ENCODE assay signal across 17 cellular contexts in the genomic region with DNA sequence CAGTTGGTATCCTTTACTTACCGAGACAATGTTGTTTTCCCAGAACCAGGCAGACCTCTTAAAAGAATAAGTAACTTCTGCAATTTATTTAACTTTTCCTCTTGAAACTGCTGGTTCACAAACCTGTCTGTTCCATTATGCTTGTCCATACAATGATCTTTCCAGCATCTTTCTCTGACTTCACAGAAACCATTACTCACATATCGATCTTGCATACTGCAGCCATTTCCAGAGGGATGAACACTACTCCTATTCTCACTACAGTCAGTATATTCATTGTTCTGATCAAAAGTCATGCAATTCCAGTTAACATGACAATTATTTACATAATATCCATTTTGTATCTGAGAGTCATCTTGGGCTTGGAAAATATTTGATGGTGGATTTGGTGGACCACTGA. TPM values are rescaled to one million over a fixed set of nuclear protein-coding genes. Genes with fewer than 3 reads are reported as not detected.
A peak's percentile ranks its signal among the peaks of the same experiment; 100 is the strongest.
DNase-seq lines count a peak whose midpoint lies in the region; ATAC-seq, FAIRE-seq and TF ChIP-seq lines count a peak whose summit lies in the region.
"Had no signal": no experiment of that assay in that cellular context is flagged by ENCODE, and none has a peak within 500 bp of the region (broad histone marks: within the 10 kb centered on the region; RNA-seq: fewer than 3 reads in every experiment).

No MANE protein-coding gene starts in this region.

- H4K20me1 ChIP-seq in IMR-90 (ENCODE audit: insufficient read depth, low read length), result peaks cover 18% of the 10 kb centered on the region; the same call in 1 of the 2 replicates
- 0 out of 2 replicates have a peak, but pooled peaks cover 3% of the 10 kb centered on the region for H4K20me1 ChIP-seq in GM12878 (ENCODE audit: control insufficient read depth, insufficient read depth)
- H4K20me1 ChIP-seq in neural cell (ENCODE audit: insufficient read depth), result no peaks in the 10 kb centered on the region

- TF ChIP-seq CTCF in IMR-90 (conservative IDR thresholded peaks at IDR 0.05; ENCODE audit: low read depth, low read length) (no peak), GM12878 (IDR thresholded peaks at IDR 0.05 in 2 of 3, conservative IDR thresholded peaks at IDR 0.05 in 1 of 3; ENCODE audit: control insufficient read depth in 2 of 3, extremely low read depth in 1 of 3, insufficient read depth in 1 of 3, low read depth in 3 of 3, low read length in 3 of 3) (no peak), neural cell (IDR thresholded peaks at IDR 0.05; ENCODE audit: poor library complexity, severe bottlenecking) (no peak)

- no peak for TF ChIP-seq EP300 in GM12878 (IDR thresholded peaks at IDR 0.05; ENCODE audit: borderline replicate concordance in 1 of 2, control insufficient read depth in 1 of 2, low read depth in 2 of 2, low read length in 2 of 2)
- TF ChIP-seq EP300 in neural cell (conservative IDR thresholded peaks at IDR 0.05; ENCODE audit: poor library complexity, severe bottlenecking), result no peak

- H3K79me2 ChIP-seq in GM12878 (ENCODE audit: control insufficient read depth, insufficient read depth, low read length), result peaks cover 76% of the 10 kb centered on the region
- peaks cover 65% of the 10 kb centered on the region for H3K79me2 ChIP-seq in neural cell (replicated peaks; ENCODE audit: insufficient read depth, low read length)

- H3K4me2 ChIP-seq in IMR-90 (ENCODE audit: low read depth, low read length) (no peak overlapping the region), GM12878 (ENCODE audit: control insufficient read depth, insufficient read depth) (peak overlapping the region; percentile 19), neural cell (ENCODE audit: low read length) (no peak overlapping the region)

- H3K36me3 ChIP-seq in IMR-90 (ENCODE audit: control insufficient read depth, insufficient read depth, low read length) (peaks cover 3% of the 10 kb centered on the region; the same call in 1 of the 2 replicates), GM12878 (ENCODE audit: control insufficient read depth in 2 of 2, insufficient read depth in 2 of 2, low read length in 1 of 2) (peaks cover 0 to 14% of the 10 kb centered on the region in 2 experiments; a peak in 1 of 4 replicates), neural cell (ENCODE audit: insufficient read depth, low read length) (peaks cover 19% of the 10 kb centered on the region)

- H3K27ac Mint-ChIP-seq in activated CD8-positive, alpha-beta memory T cell treated with anti-CD3 and anti-CD28 coated beads, Interleukin-2, amount 10 ng/mL, durations not matched to agents 7 days and 5 days, result peak overlapping the region; percentile 1

- BruUV-seq in IMR-90 (replicated peaks; lab: Mats Ljungman, UMichigan) (no TSS peak), GM12878 (replicated peaks; lab: Mats Ljungman, UMichigan) (no TSS peak)

- TF ChIP-seq RAD21 in IMR-90 (IDR thresholded peaks at IDR 0.05; ENCODE audit: low read length), result no peak
- no peak for TF ChIP-seq RAD21 in GM12878 (IDR thresholded peaks at IDR 0.05; ENCODE audit: insufficient read depth, low read depth, low read length)
- TF ChIP-seq RAD21 in neural cell (conservative IDR thresholded peaks at IDR 0.05), result no peak

- no peak overlapping the region for H2AFZ ChIP-seq in IMR-90 (replicated peaks; ENCODE audit: low read length, poor library complexity)
- H2AFZ ChIP-seq in GM12878 (ENCODE audit: control insufficient read depth, low read depth, low read length), result no peak overlapping the region
- no peak overlapping the region for H2AFZ ChIP-seq in neural cell (ENCODE audit: low read depth, low read length)

- no peaks in the 10 kb centered on the region for H3K9me2 ChIP-seq in neural cell (ENCODE audit: insufficient read depth, low read length)

- peak overlapping the region; percentile 18 for H2BK5ac ChIP-seq in IMR-90 (ENCODE audit: low read depth, low read length, poor library complexity, severe bottlenecking)

- H4K8ac ChIP-seq in IMR-90 (ENCODE audit: low read depth in 2 of 2, low read length in 2 of 2), result no peak overlapping the region

- H3K36me3 Mint-ChIP-seq in activated CD8-positive, alpha-beta memory T cell treated with anti-CD3 and anti-CD28 coated beads, Interleukin-2, amount 10 ng/mL, durations not matched to agents 7 days and 5 days, result peaks cover 40% of the 10 kb centered on the region

- dilution Hi-C loops in IMR-90 (cut with HindIII; ENCODE audit: low sequenced_read_pairs, unreplicated experiment), result no loop called here

- ATAC-seq in activated CD8-positive, alpha-beta memory T cell treated with anti-CD3 and anti-CD28 coated beads, Interleukin-2, amount 10 ng/mL, durations not matched to agents 7 days and 5 days, result no peak
- no peak for ATAC-seq in IMR-90 (ENCODE audit: low read depth)
- ATAC-seq in GM12878, result no peak
- ATAC-seq: left cardiac atrium had no signal

- H3K18ac ChIP-seq in IMR-90 (ENCODE audit: low read depth, low read length), result no peak overlapping the region; the same call in 1 of the 2 replicates

- H3K9me1 ChIP-seq in IMR-90 (ENCODE audit: insufficient read depth, low read length), result peaks cover 7% of the 10 kb centered on the region

- no peak overlapping the region for H4K91ac ChIP-seq in IMR-90 (ENCODE audit: insufficient read depth, low read depth, low read length)

- H3K4me1 ChIP-seq in IMR-90 (ENCODE audit: control insufficient read depth, insufficient read depth, low read length) (peaks cover 6% of the 10 kb centered on the region), GM12878 (ENCODE audit: control insufficient read depth, insufficient read depth, low read length) (peaks cover 8% of the 10 kb centered on the region; the same call in 1 of the 2 replicates)

- H3K4ac ChIP-seq in IMR-90 (ENCODE audit: low read depth, low read length), result no peak overlapping the region

- H3K27me3 ChIP-seq in IMR-90 (ENCODE audit: control insufficient read depth, insufficient read depth, low read length) (no peaks in the 10 kb centered on the region), GM12878 (replicated peaks in 1 of 2; ENCODE audit: control insufficient read depth in 2 of 2, insufficient read depth in 2 of 2, low read length in 1 of 2) (no peaks in the 10 kb centered on the region), neural cell (ENCODE audit: insufficient read depth, low read depth, low read length) (no peaks in the 10 kb centered on the region)
- H3K27me3 ChIP-seq: colonic mucosa had no signal

- RAD21 ChIA-PET in GM12878 (lab: Charles Lee; ENCODE audit: unreplicated experiment), result interaction anchor here (1.3 kb wide), 1 partner anchor 110 kb away, joined by 4 read pairs; no protein-coding TSS in a partner anchor

- H2BK120ac ChIP-seq in IMR-90 (ENCODE audit: low read depth, low read length), result no peak overlapping the region

- H3K9me3 ChIP-seq in IMR-90 (ENCODE audit: control insufficient read depth, insufficient read depth, low read length) (no peaks in the 10 kb centered on the region), GM12878 (replicated peaks; ENCODE audit: control insufficient read depth, insufficient read depth, low read length) (no peaks in the 10 kb centered on the region), neural cell (ENCODE audit: low read length) (no peaks in the 10 kb centered on the region)
- H3K9me3 ChIP-seq: colonic mucosa had no signal

- TF ChIP-seq POLR2A in IMR-90 (IDR thresholded peaks at IDR 0.05; ENCODE audit: low read depth, low read length), result no peak
- TF ChIP-seq POLR2A in GM12878 (IDR thresholded peaks at IDR 0.05; ENCODE audit: low read depth, low read length), result no peak

- H3F3A ChIP-seq in neural cell (ENCODE audit: insufficient read depth, low read length, poor library complexity, severe bottlenecking), result no peaks in the 10 kb centered on the region

- no peak for FAIRE-seq in GM12878 (lab: Jason Lieb, UNC)

- in situ Hi-C loops in IMR-90 (cut with MboI; ENCODE audit: low sequenced_read_pairs), result no loop called here
- in situ Hi-C loops in GM12878 (cut with MboI), result loop anchor here (10.0 to 25.0 kb wide), 2 partner anchors 1009 to 1373 kb away; a partner anchor contains a TSS

- H3K14ac ChIP-seq in IMR-90 (replicated peaks; ENCODE audit: low read depth, low read length), result no peak overlapping the region

- intact Hi-C loops in IMR-90 (cut with micrococcal nuclease) (loop anchor here (5.0 kb wide), 1 partner anchor 218 kb away; a partner anchor contains a TSS), GM12878 (cut with micrococcal nuclease; ENCODE audit: unreplicated experiment) (loop anchor here (5.0 kb wide), 1 partner anchor 218 kb away; a partner anchor contains a TSS)

- no peak overlapping the region for H3K56ac ChIP-seq in IMR-90 (ENCODE audit: extremely low read depth, insufficient read depth, low read length)

- no peak overlapping the region for H3K4me3 Mint-ChIP-seq in activated CD8-positive, alpha-beta memory T cell treated with anti-CD3 and anti-CD28 coated beads, Interleukin-2, amount 10 ng/mL, durations not matched to agents 7 days and 5 days

- CTCF ChIA-PET in activated CD8-positive, alpha-beta memory T cell treated with anti-CD3 and anti-CD28 coated beads, Interleukin-2, amount 10 ng/mL, durations not matched to agents 7 days and 5 days (lab: Charles Lee), result no interaction called here
- CTCF ChIA-PET in IMR-90 (lab: Yijun Ruan, JAX), result no interaction called here
- CTCF ChIA-PET in GM12878 (lab: Yijun Ruan, JAX), result interaction anchor here (1.3 kb wide), 1 partner anchor 16 kb away, joined by 3 read pairs; no protein-coding TSS in a partner anchor

- SMC1A ChIA-PET in GM12878 (lab: Charles Lee; ENCODE audit: uncharacterized antibody, unreplicated experiment), result interaction anchor here (1.9 kb wide), 1 partner anchor 8 kb away, joined by 7 read pairs; no protein-coding TSS in a partner anchor

- POLR2A ChIA-PET in IMR-90 (lab: Charles Lee; ENCODE audit: unreplicated experiment) (no interaction called here), GM12878 (lab: Charles Lee) (interaction anchor here (0.7 kb wide), 1 partner anchor 108 kb away, joined by 3 read pairs; a partner anchor contains a TSS)

- H3K4me1 Mint-ChIP-seq in activated CD8-positive, alpha-beta memory T cell treated with anti-CD3 and anti-CD28 coated beads, Interleukin-2, amount 10 ng/mL, durations not matched to agents 7 days and 5 days, result peaks cover 67% of the 10 kb centered on the region

- H2BK15ac ChIP-seq in IMR-90 (ENCODE audit: low read depth, low read length), result no peak overlapping the region

- no peak overlapping the region for H2BK20ac ChIP-seq in IMR-90 (ENCODE audit: low read depth, low read length)

- no peak for DNase-seq in activated CD8-positive, alpha-beta memory T cell treated with anti-CD3 and anti-CD28 coated beads, Interleukin-2, amount 10 ng/mL, durations not matched to agents 7 days and 5 days
- no peak for DNase-seq in activated CD8-positive, alpha-beta memory T cell treated with anti-CD3 and anti-CD28 coated beads for 24 hours
- DNase-seq in IMR-90, result no peak
- DNase-seq in GM12878 (ENCODE audit: low read depth, low spot score), result no peak
- no peak for DNase-seq in NCI-H1048 (lab: John Stamatoyannopoulos, UW)
- DNase-seq in substantia nigra (lab: John Stamatoyannopoulos, UW), result no peak
- DNase-seq in GM03348 (ENCODE audit: low spot score), result no peak
- DNase-seq: amygdala; Calu3; colonic mucosa; left cardiac atrium; NCI-H1092; NCI-H2171 treated with DMSO at 0.1 percent for 48 hours; NK-92 treated with Interleukin-12 subunit alpha and Interleukin-12 subunit beta, amount 100 ng/mL, for 24 hours; SIG-M5; stimulated activated CD4-positive, alpha-beta T cell treated with anti-CD3 and anti-CD28 coated beads, Interleukin-4, amount 100 ng/mL, for 24 hours had no signal

- no peaks in the 10 kb centered on the region for H3K27me3 Mint-ChIP-seq in activated CD8-positive, alpha-beta memory T cell treated with anti-CD3 and anti-CD28 coated beads, Interleukin-2, amount 10 ng/mL, durations not matched to agents 7 days and 5 days

- no peak overlapping the region for H3K9ac ChIP-seq in IMR-90 (ENCODE audit: low read depth, low read length)
- no peak overlapping the region; the same call in 1 of the 2 replicates for H3K9ac ChIP-seq in GM12878 (ENCODE audit: control insufficient read depth, insufficient read depth, low read length)
- no peak overlapping the region for H3K9ac ChIP-seq in neural cell (ENCODE audit: low read length)

- no peak overlapping the region for H2AK9ac ChIP-seq in IMR-90 (replicated peaks; ENCODE audit: low read depth, low read length, poor library complexity)

- H3K4me3 ChIP-seq in IMR-90 (ENCODE audit: insufficient read depth, low read depth, low read length) (no peak overlapping the region), GM12878 (peak overlapping the region; percentile 54), neural cell (ENCODE audit: low read length) (peak overlapping the region; percentile 38)
- H3K4me3 ChIP-seq: colonic mucosa had no signal

- peaks cover 14 to 50% of the 10 kb centered on the region in 2 experiments for H3K79me1 ChIP-seq in IMR-90 (ENCODE audit: low read depth in 1 of 2, low read length in 2 of 2)

- H3K27ac ChIP-seq in IMR-90 (ENCODE audit: insufficient read depth, low read length) (no peak overlapping the region), GM12878 (ENCODE audit: control insufficient read depth, insufficient read depth) (no peak overlapping the region), neural cell (ENCODE audit: low read length) (no peak overlapping the region), substantia nigra (ENCODE audit: low read depth, low read length, poor library complexity, severe bottlenecking) (no peak overlapping the region)
- H3K27ac ChIP-seq: colonic mucosa had no signal

- H3K9me3 Mint-ChIP-seq in activated CD8-positive, alpha-beta memory T cell treated with anti-CD3 and anti-CD28 coated beads, Interleukin-2, amount 10 ng/mL, durations not matched to agents 7 days and 5 days (ENCODE audit: low read depth), result no peaks in the 10 kb centered on the region

- no peak overlapping the region for H3K23ac ChIP-seq in IMR-90 (ENCODE audit: low read depth, low read length)

- no peak overlapping the region for H2AK5ac ChIP-seq in IMR-90 (ENCODE audit: low read depth, low read length)

- 90% methylated on average over 2 of the region's 2 CpGs; no CpG with 5 or more reads in 1 of the 2 experiments for WGBS in IMR-90 (ENCODE audit: extremely low coverage in 2 of 2, insufficient read length in 1 of 2), 2 experiments
- 97% methylated on average over 2 of the region's 2 CpGs for WGBS in GM12878 (ENCODE audit: insufficient coverage, insufficient replicate concordance, low lambda C conversion rate, missing lambda C conversion rate)

- no peak overlapping the region for H4K5ac ChIP-seq in IMR-90 (ENCODE audit: low read depth, low read length)

RNA-seq across cellular contexts. Expression of a gene that starts 2.8 kb away (rescaled TPM):
- total RNA-seq in activated CD8-positive, alpha-beta memory T cell treated with anti-CD3 and anti-CD28 coated beads, Interleukin-2, amount 10 ng/mL, durations not matched to agents 7 days and 5 days, result 100 to 1,000 TPM in 1 of 2 experiments, 10 to 100 TPM in 1; 87.9 to 112 TPM
- total RNA-seq in IMR-90 (2012; rRNA removed) (34.6 and 66.7 TPM in 2 replicates), GM12878 (2014; rRNA removed) (48.7 and 69.2 TPM in 2 replicates), GM12878 (2014; rRNA removed; fragmentation: Illumina TruSeq; extraction: Trizol) (81.2 and 87.8 TPM in 2 replicates), GM12878 (2021) (49.3 and 56.2 TPM in 2 replicates)
- polyA plus RNA-seq in IMR-90 (2012; rRNA removed) (22.6 and 28.7 TPM in 2 replicates), GM12878 (2011; rRNA removed) (87.1 and 152 TPM in 2 replicates), GM12878 (2014; fragmentation: Illumina TruSeq; extraction: Trizol) (62.6 and 89.4 TPM in 2 replicates), GM12878 (2014; fragmentation: Nextera tagmentation; extraction: Ambion mirVana) (10 to 100 TPM; 41.7 to 59.8 TPM), GM12878 (2014; rRNA removed) (42.7 and 48.4 TPM in 2 replicates), GM12878 (2016; fragmentation: Nextera tagmentation; extraction: Ambion mirVana) (10 to 100 TPM; 72.3 to 74.8 TPM), neural cell (105 and 317 TPM in 2 replicates)
- 1.2 and 1.4 TPM in 2 replicates for polyA plus RNA-seq in IMR-90 (2012; cell fraction: cytosol; rRNA removed)
- 7.5 and 85.4 TPM in 2 replicates for polyA plus RNA-seq in IMR-90 (2012; cell fraction: nucleus; rRNA removed; ENCODE audit: low replicate concordance)
- total RNA-seq in GM12878 (2013; cell fraction: nucleolus; rRNA removed), result 523 and 578 TPM in 2 replicates
- 24.2 TPM for polyA plus RNA-seq in GM12878 (2011; ENCODE audit: low read depth)
- 19.5 and 20.2 TPM in 2 replicates for polyA plus RNA-seq in GM12878 (2011; cell fraction: cytosol; rRNA removed)
- polyA plus RNA-seq in GM12878 (2011; cell fraction: nucleus; rRNA removed), result 48.6 and 56.5 TPM in 2 replicates
- polyA plus RNA-seq in GM12878 (2012), result 47.3 and 52.6 TPM in 2 replicates
- 26.3 and 46.2 TPM in 2 replicates for polyA minus RNA-seq in GM12878 (2011; rRNA and poly(A)+ RNA removed)
- 12.2 and 12.4 TPM in 2 replicates for polyA minus RNA-seq in GM12878 (2011; cell fraction: cytosol; rRNA and poly(A)+ RNA removed)
- 30.8 and 47.7 TPM in 2 replicates for polyA minus RNA-seq in GM12878 (2011; cell fraction: nucleus; rRNA and poly(A)+ RNA removed)
- polyA minus RNA-seq in neural cell, result 189 and 220 TPM in 2 replicates

RNA-seq across cellular contexts. Expression of a gene that starts 50.5 kb away (rescaled TPM):
- total RNA-seq in activated CD8-positive, alpha-beta memory T cell treated with anti-CD3 and anti-CD28 coated beads, Interleukin-2, amount 10 ng/mL, durations not matched to agents 7 days and 5 days, result 10 to 100 TPM; 57.6 to 64.6 TPM
- total RNA-seq in IMR-90 (2012; rRNA removed) (20.1 and 26.7 TPM in 2 replicates), GM12878 (2014; rRNA removed) (24.4 and 29.0 TPM in 2 replicates), GM12878 (2014; rRNA removed; fragmentation: Illumina TruSeq; extraction: Trizol) (45.2 and 50.4 TPM in 2 replicates), GM12878 (2021) (46.2 and 55.3 TPM in 2 replicates)
- polyA plus RNA-seq in IMR-90 (2012; rRNA removed) (5.0 and 6.2 TPM in 2 replicates), GM12878 (2011; rRNA removed) (23.0 and 35.2 TPM in 2 replicates), GM12878 (2014; fragmentation: Illumina TruSeq; extraction: Trizol) (48.7 and 57.5 TPM in 2 replicates), GM12878 (2014; fragmentation: Nextera tagmentation; extraction: Ambion mirVana) (10 to 100 TPM; 15.4 to 16.0 TPM), GM12878 (2014; rRNA removed) (18.8 and 20.9 TPM in 2 replicates), GM12878 (2016; fragmentation: Nextera tagmentation; extraction: Ambion mirVana) (10 to 100 TPM; 37.0 to 38.1 TPM), neural cell (27.6 and 28.9 TPM in 2 replicates)
- 0.56 and 0.86 TPM in 2 replicates for polyA plus RNA-seq in IMR-90 (2012; cell fraction: cytosol; rRNA removed)
- 0.81 and 8.1 TPM in 2 replicates for polyA plus RNA-seq in IMR-90 (2012; cell fraction: nucleus; rRNA removed; ENCODE audit: low replicate concordance)
- total RNA-seq in GM12878 (2013; cell fraction: nucleolus; rRNA removed), result 168 and 176 TPM in 2 replicates
- polyA plus RNA-seq in GM12878 (2011; ENCODE audit: low read depth), result 10.7 TPM
- polyA plus RNA-seq in GM12878 (2011; cell fraction: cytosol; rRNA removed), result 9.7 and 10.6 TPM in 2 replicates
- polyA plus RNA-seq in GM12878 (2011; cell fraction: nucleus; rRNA removed), result 22.9 and 28.0 TPM in 2 replicates
- polyA plus RNA-seq in GM12878 (2012), result 17.3 and 20.2 TPM in 2 replicates
- polyA minus RNA-seq in GM12878 (2011; rRNA and poly(A)+ RNA removed), result 33.7 and 44.0 TPM in 2 replicates
- 15.8 and 22.6 TPM in 2 replicates for polyA minus RNA-seq in GM12878 (2011; cell fraction: cytosol; rRNA and poly(A)+ RNA removed)
- 46.8 and 87.6 TPM in 2 replicates for polyA minus RNA-seq in GM12878 (2011; cell fraction: nucleus; rRNA and poly(A)+ RNA removed)
- 150 and 191 TPM in 2 replicates for polyA minus RNA-seq in neural cell
